ENCODE assay signal across 18 cellular contexts in genomic region chr2:20129320-20130274, GRCh38.
DNase-seq lines count a peak whose midpoint lies in the region; ATAC-seq, FAIRE-seq and TF ChIP-seq lines count a peak whose summit lies in the region.
"Had no signal": no experiment of that assay in that cellular context is flagged by ENCODE, and none has a peak within 500 bp of the region (broad histone marks: within the 10 kb centered on the region; RNA-seq: fewer than 3 reads in every experiment).

No MANE protein-coding gene starts in this region.

- TF ChIP-seq CTCF in H1 (IDR thresholded peaks at IDR 0.05; ENCODE audit: control extremely low read depth in 1 of 3, insufficient read depth in 1 of 3, low read depth in 1 of 3, low read length in 3 of 3) (no peak), pancreas (IDR thresholded peaks at IDR 0.05) (no peak), WERI-Rb-1 (IDR thresholded peaks at IDR 0.05; ENCODE audit: low read depth, low read length) (no peak)

- H2BK15ac ChIP-seq in H1 (ENCODE audit: low read length) = 0 out of 2 replicates have a peak overlapping the region, but pooled peaks have one; percentile 72

- no peak overlapping the region for H4K5ac ChIP-seq in H1 (ENCODE audit: insufficient read length, low read depth, low read length)

- H3K56ac ChIP-seq in H1 (replicated peaks; ENCODE audit: insufficient read length, low read depth, low read length) = no peak overlapping the region

- H3K9me3 ChIP-seq in H1 (ENCODE audit: insufficient read depth in 2 of 2, low read depth in 1 of 2, low read length in 1 of 2) = no peaks in the 10 kb centered on the region
- H3K9me3 ChIP-seq in pancreas = no peaks in the 10 kb centered on the region
- no peaks in the 10 kb centered on the region for H3K9me3 ChIP-seq in WERI-Rb-1 (ENCODE audit: severe bottlenecking)
- H3K9me3 ChIP-seq in HAP-1 = no peaks in the 10 kb centered on the region

- H2BK20ac ChIP-seq in H1 (ENCODE audit: low read length) = no peak overlapping the region

- FAIRE-seq in H1 (lab: Jason Lieb, UNC) = no peak
- no peak for FAIRE-seq in pancreas (lab: Jason Lieb, UNC)

- no peak overlapping the region for H2BK12ac ChIP-seq in H1 (ENCODE audit: low read depth, low read length)

- WGBS in H1 (ENCODE audit: extremely low coverage in 1 of 2, insufficient coverage in 1 of 2, insufficient read length in 1 of 2, insufficient replicate concordance in 2 of 2, low coverage in 1 of 2, low lambda C conversion rate in 2 of 2, missing lambda C conversion rate in 1 of 2), 2 experiments = 91% methylated on average over 11 of the region's 12 CpGs; no CpG with 5 or more reads in 1 of the 2 experiments
- 43 to 44% methylated on average over 12 of the region's 12 CpGs for WGBS in pancreas, 2 donors

- H2BK120ac ChIP-seq in H1 (replicated peaks; ENCODE audit: low read depth, low read length) = no peak overlapping the region

- H3K4me2 ChIP-seq in H1 (ENCODE audit: insufficient read depth in 1 of 2, low read depth in 2 of 2, low read length in 2 of 2) = no peak overlapping the region

- ATAC-seq in pancreas = peak; percentile 64 to 77 (median 68)
- ATAC-seq: effector memory CD8-positive, alpha-beta T cell; sciatic nerve; T-helper 17 cell had no signal

- DNase-seq in HT-29 (ENCODE audit: low spot score) (peak; percentile 89), NCI-H2196 (lab: John Stamatoyannopoulos, UW; ENCODE audit: unreplicated experiment) (peak; percentile 32), H1 (ENCODE audit: low read depth in 1 of 2, low spot score in 2 of 2) (no peak), pancreas (peak in 4 of 6 donors; percentile 47 to 86 (median 68)), HEK293T (ENCODE audit: extremely low spot score) (no peak), SKM-1 treated with dmso at 0.1 percent for 144 hours (lab: John Stamatoyannopoulos, UW; ENCODE audit: unreplicated experiment) (no peak), WERI-Rb-1 (no peak), HAP-1 (ENCODE audit: low spot score in 2 of 2) (no peak)
- DNase-seq: activated CD4-positive, CD25-positive, alpha-beta regulatory T cell; caudate nucleus; effector memory CD8-positive, alpha-beta T cell; immature natural killer cell; MV-4-11; NCI-H2227 treated with DMSO at 0.1 percent for 48 hours; SIG-M5; stimulated activated CD4-positive, alpha-beta T cell treated with anti-CD3 and anti-CD28 coated beads, Interleukin-2, amount 100 ng/mL, for 24 hours; T-helper 17 cell had no signal

- H3K79me1 ChIP-seq in H1 (ENCODE audit: low read depth, low read length) = no peaks in the 10 kb centered on the region

- intact Hi-C loops in pancreas (cut with DNase I) = no loop called here

- no peaks in the 10 kb centered on the region for H4K20me1 ChIP-seq in H1 (replicated peaks in 1 of 2; ENCODE audit: control insufficient read depth in 1 of 2, insufficient read depth in 2 of 2, low read length in 2 of 2)

- no peak overlapping the region for H3K9ac ChIP-seq in H1 (replicated peaks in 1 of 4; ENCODE audit: extremely low read depth in 1 of 4, low read depth in 3 of 4, low read length in 3 of 4)

- CTCF ChIA-PET in H1 (lab: Charles Lee; ENCODE audit: partially characterized antibody) = interaction anchor here (0.6 to 2.8 kb wide), 6 partner anchors 15 to 61 kb away, joined by 3 to 8 read pairs (median 4); no protein-coding TSS in a partner anchor
- CTCF ChIA-PET in HEK293T (lab: Yijun Ruan, JAX) = interaction anchor here (0.7 to 1.1 kb wide), 3 partner anchors 15 to 34 kb away, joined by 3 to 4 read pairs (median 3); no protein-coding TSS in a partner anchor

- no peak for TF ChIP-seq POLR2A in H1 (IDR thresholded peaks at IDR 0.05; ENCODE audit: control extremely low read depth in 1 of 2, low read depth in 2 of 2, low read length in 2 of 2)

- no peak for TF ChIP-seq EP300 in H1 (IDR thresholded peaks at IDR 0.05; ENCODE audit: borderline replicate concordance in 1 of 2, low read depth in 2 of 2, low read length in 2 of 2)

- H3K4me3 ChIP-seq in H1 (ENCODE audit: extremely low read depth in 1 of 4, insufficient read depth in 2 of 4, low read depth in 3 of 4, low read length in 4 of 4) = no peak overlapping the region
- no peak overlapping the region for H3K4me3 ChIP-seq in pancreas
- H3K4me3 ChIP-seq in WERI-Rb-1 (ENCODE audit: low read depth, low read length) = no peak overlapping the region
- no peak overlapping the region for H3K4me3 ChIP-seq in HAP-1

- no peaks in the 10 kb centered on the region for H3K79me2 ChIP-seq in H1 (ENCODE audit: control insufficient read depth in 1 of 2, insufficient read depth in 2 of 2, low read length in 2 of 2)

- H3K23ac ChIP-seq in H1 (ENCODE audit: insufficient read length) = no peak overlapping the region

- no peak overlapping the region for H3K18ac ChIP-seq in H1 (ENCODE audit: extremely low read depth, low read length)

- H2AFZ ChIP-seq in H1 (ENCODE audit: low read length) = no peak overlapping the region

- H2BK5ac ChIP-seq in H1 (ENCODE audit: low read depth, low read length) = no peak overlapping the region

- H3K36me3 ChIP-seq in H1 (ENCODE audit: control insufficient read depth in 2 of 4, insufficient read depth in 4 of 4, low read length in 3 of 4) = no peaks in the 10 kb centered on the region
- H3K36me3 ChIP-seq in pancreas = no peaks in the 10 kb centered on the region
- H3K36me3 ChIP-seq in WERI-Rb-1 = no peaks in the 10 kb centered on the region
- H3K36me3 ChIP-seq in HAP-1 (replicated peaks) = no peaks in the 10 kb centered on the region

- H3K4me1 ChIP-seq in H1 (replicated peaks in 1 of 4; ENCODE audit: control insufficient read depth in 3 of 4, insufficient read depth in 4 of 4, low read length in 3 of 4) = no peaks in the 10 kb centered on the region
- H3K4me1 ChIP-seq in pancreas = peaks cover 0 to 6% (median 4%) of the 10 kb centered on the region in 3 donors
- no peaks in the 10 kb centered on the region for H3K4me1 ChIP-seq in HAP-1

- H3K27ac ChIP-seq in H1 (ENCODE audit: low read depth, low read length) = no peak overlapping the region
- peak overlapping the region; percentile 34 to 73 (median 54) for H3K27ac ChIP-seq in pancreas
- H3K27ac ChIP-seq in WERI-Rb-1 = no peak overlapping the region

- H3K4ac ChIP-seq in H1 (replicated peaks; ENCODE audit: insufficient read length, low read depth, low read length) = no peak overlapping the region

- no peaks in the 10 kb centered on the region for H3K23me2 ChIP-seq in H1 (ENCODE audit: low read depth, low read length)

- in situ Hi-C loops in HAP-1 (cut with MboI; ENCODE audit: low sequenced_read_pairs) = loop anchor here (25.0 kb wide), 1 partner anchor 508 kb away; no protein-coding TSS in a partner anchor

- H3K14ac ChIP-seq in H1 (ENCODE audit: insufficient read length) = no peak overlapping the region

- TF ChIP-seq RAD21 in H1 (IDR thresholded peaks at IDR 0.05 in 1 of 2, conservative IDR thresholded peaks at IDR 0.05 in 1 of 2; ENCODE audit: low read depth in 2 of 2, low read length in 2 of 2) = no peak

- no peak overlapping the region for H2AK5ac ChIP-seq in H1 (ENCODE audit: low read depth, low read length)

- no peak overlapping the region for H4K8ac ChIP-seq in H1 (ENCODE audit: extremely low read depth, insufficient read depth, low read length)

- H3K27me3 ChIP-seq in H1 (replicated peaks in 1 of 4; ENCODE audit: control insufficient read depth in 3 of 4, extremely low read depth in 1 of 4, insufficient read depth in 3 of 4, low read length in 3 of 4) (no peaks in the 10 kb centered on the region), pancreas (no peaks in the 10 kb centered on the region), WERI-Rb-1 (ENCODE audit: insufficient read depth, low read depth, severe bottlenecking) (no peaks in the 10 kb centered on the region), HAP-1 (ENCODE audit: low read depth) (peaks cover 5% of the 10 kb centered on the region)

- POLR2A ChIA-PET in H1 (lab: Charles Lee; ENCODE audit: partially characterized antibody) (interaction anchor here (1.1 kb wide), 1 partner anchor 9 kb away, joined by 3 read pairs; no protein-coding TSS in a partner anchor), HEK293T (lab: Yijun Ruan, JAX) (no interaction called here)

- H4K91ac ChIP-seq in H1 (replicated peaks; ENCODE audit: insufficient read length, low read length) = no peak overlapping the region

TF ChIP-seq in H1, 55 proteins besides CTCF, POLR2A, EP300 and RAD21 (continues in another document):
- TF ChIP-seq CHD2 (IDR thresholded peaks at IDR 0.05; ENCODE audit: low read length) (no peak), ASH2L (IDR thresholded peaks at IDR 0.05; ENCODE audit: low read length) (no peak), ATF2 (IDR thresholded peaks at IDR 0.05; ENCODE audit: low read length) (no peak)

TF ChIP-seq in HEK293T, 16 proteins besides CTCF, POLR2A, EP300 and RAD21:
- no peak for TF ChIP-seq FOXA1 (IDR thresholded peaks at IDR 0.05)
- TF ChIP-seq SP1 (IDR thresholded peaks at IDR 0.05) = no peak
- TF ChIP-seq FOXM1 (IDR thresholded peaks at IDR 0.05; ENCODE audit: borderline replicate concordance) = no peak
- no peak for TF ChIP-seq ARNT (IDR thresholded peaks at IDR 0.05)
- TF ChIP-seq ZNF384 (IDR thresholded peaks at IDR 0.05) = no peak
- no peak for TF ChIP-seq L3MBTL2 (conservative IDR thresholded peaks at IDR 0.05)
- no peak for TF ChIP-seq NFRKB (IDR thresholded peaks at IDR 0.05)
- TF ChIP-seq PKNOX1 (IDR thresholded peaks at IDR 0.05) = no peak
TF ChIP-seq in HEK293T: peak in this region for 0.

Comparison
In these comparisons a context has a peak if more than half of its experiments do, and no peak if none do; other contexts are left out.
1. DNase-seq: peak in HT-29 (single experiment), NCI-H2196 (single experiment) and pancreas (4 of 6); none in H1 (0 of 2), HEK293T (single experiment), SKM-1 treated with dmso at 0.1 percent for 144 hours (single experiment), WERI-Rb-1 (single experiment) and HAP-1 (0 of 2).
2. H3K27ac ChIP-seq: peak in pancreas (4 of 4); none in H1 (single experiment) and WERI-Rb-1 (single experiment).